In the genomic region with DNA sequence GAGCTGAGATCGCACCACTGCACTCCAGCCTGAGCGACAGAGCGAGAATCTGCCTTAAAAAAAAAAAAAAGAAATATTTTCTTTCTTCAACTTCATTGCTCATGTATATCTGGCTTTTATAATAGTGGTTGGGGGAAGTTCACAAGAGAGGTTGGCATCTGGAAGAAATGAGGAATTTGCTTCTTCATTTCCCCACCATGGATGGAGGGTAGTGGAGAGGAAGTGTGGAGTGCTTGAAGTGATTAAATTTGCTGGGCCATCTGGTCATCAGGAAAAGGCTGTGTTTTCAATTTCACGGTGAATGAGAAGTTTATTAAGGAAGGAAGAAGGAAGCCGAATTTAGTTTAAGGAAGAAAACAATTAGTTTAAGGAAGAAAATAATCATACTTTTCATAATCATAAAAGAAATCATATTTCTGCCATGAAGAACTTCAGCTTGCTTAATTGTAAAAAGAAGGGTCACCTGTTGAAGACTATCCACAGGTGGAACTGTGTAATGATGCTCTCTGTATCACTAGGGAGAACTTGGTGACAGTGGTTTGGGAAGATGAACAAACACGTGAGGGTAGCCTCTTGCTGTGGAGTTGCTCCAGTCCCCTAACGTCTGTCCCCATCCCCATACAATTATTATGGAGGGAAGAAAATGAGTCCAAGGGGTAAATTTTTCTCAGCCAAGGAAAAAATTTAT, we compare ENCODE assay signal across 21 cellular contexts.
"Had no signal": no experiment of that assay in that cellular context is flagged by ENCODE, and none has a peak within 500 bp of the region (broad histone marks: within the 10 kb centered on the region; RNA-seq: fewer than 3 reads in every experiment).

No MANE protein-coding gene starts in this region.

- DNase-seq: effector memory CD8-positive, alpha-beta T cell; esophagus squamous epithelium; foreskin fibroblast; glutamatergic neuron; islet precursor cell; left lung; mesendoderm; naive thymus-derived CD4-positive, alpha-beta T cell; nephron progenitor cell; small intestine; stimulated activated CD4-positive, alpha-beta T cell treated with anti-CD3 and anti-CD28 coated beads, Interleukin-4, amount 100 ng/mL, for 1 hour; stimulated activated CD8-positive, alpha-beta memory T cell treated with anti-CD3 and anti-CD28 coated beads, Interleukin-4, amount 100 ng/mL, for 48 hours; tibial artery; upper lobe of left lung; uterus had no signal

- H3K9me3 ChIP-seq: esophagus squamous epithelium, gastroesophageal sphincter, left lung, tibial artery, upper lobe of left lung, uterus had no signal

- H3K4me1 Mint-ChIP-seq: stimulated activated effector memory CD8-positive, alpha-beta T cell treated with anti-CD3 and anti-CD28 coated beads, Interleukin-12 subunit alpha, Interleukin-12 subunit beta, amount 100 ng/mL, for 72 hours had no signal

- H3K27me3 Mint-ChIP-seq: dendritic cell treated with granulocyte-macrophage colony-stimulating factor and Interleukin-4, amounts not matched to agents 40 ng/mL and 50 ng/mL, for 4 days had no signal

- H3K27me3 ChIP-seq: esophagus squamous epithelium, gastroesophageal sphincter, left lung, tibial artery, upper lobe of left lung, uterus had no signal

- H3K4me1 ChIP-seq: esophagus squamous epithelium, gastroesophageal sphincter, left lung, tibial artery, uterus had no signal

- H3K9me3 Mint-ChIP-seq: dendritic cell treated with granulocyte-macrophage colony-stimulating factor and Interleukin-4, amounts not matched to agents 40 ng/mL and 50 ng/mL, for 4 days; stimulated activated effector memory CD8-positive, alpha-beta T cell treated with anti-CD3 and anti-CD28 coated beads, Interleukin-12 subunit alpha, Interleukin-12 subunit beta, amount 100 ng/mL, for 72 hours; stimulated activated naive CD8-positive, alpha-beta T cell treated with anti-CD3 and anti-CD28 coated beads, Interleukin-15, Interleukin-2, amounts not matched to agents 100 ng/mL and 50 ng/mL, for 24 hours had no signal

- H3K4me3 Mint-ChIP-seq: dendritic cell treated with granulocyte-macrophage colony-stimulating factor and Interleukin-4, amounts not matched to agents 40 ng/mL and 50 ng/mL, for 4 days; effector memory CD8-positive, alpha-beta T cell; naive thymus-derived CD4-positive, alpha-beta T cell; nephron progenitor cell; stimulated activated effector memory CD8-positive, alpha-beta T cell treated with anti-CD3 and anti-CD28 coated beads, Interleukin-12 subunit alpha, Interleukin-12 subunit beta, amount 100 ng/mL, for 72 hours; stimulated activated naive CD8-positive, alpha-beta T cell treated with anti-CD3 and anti-CD28 coated beads, Interleukin-15, Interleukin-2, amounts not matched to agents 100 ng/mL and 50 ng/mL, for 24 hours had no signal

- H3K4me3 ChIP-seq: esophagus squamous epithelium, gastroesophageal sphincter, left lung, lung, tibial artery, upper lobe of left lung, uterus had no signal

- H3K36me3 Mint-ChIP-seq: naive thymus-derived CD4-positive, alpha-beta T cell; stimulated activated effector memory CD8-positive, alpha-beta T cell treated with anti-CD3 and anti-CD28 coated beads, Interleukin-12 subunit alpha, Interleukin-12 subunit beta, amount 100 ng/mL, for 72 hours had no signal

- FAIRE-seq: colon, small intestine had no signal

- H3K27ac ChIP-seq: esophagus squamous epithelium, gastroesophageal sphincter, left lung, tibial artery, upper lobe of left lung, uterus had no signal

- H3K36me3 ChIP-seq: esophagus squamous epithelium, gastroesophageal sphincter, left lung, tibial artery, upper lobe of left lung, uterus had no signal

- H3K27ac Mint-ChIP-seq: dendritic cell treated with granulocyte-macrophage colony-stimulating factor and Interleukin-4, amounts not matched to agents 40 ng/mL and 50 ng/mL, for 4 days; effector memory CD8-positive, alpha-beta T cell; naive thymus-derived CD4-positive, alpha-beta T cell; nephron progenitor cell; stimulated activated effector memory CD8-positive, alpha-beta T cell treated with anti-CD3 and anti-CD28 coated beads, Interleukin-12 subunit alpha, Interleukin-12 subunit beta, amount 100 ng/mL, for 72 hours; stimulated activated naive CD8-positive, alpha-beta T cell treated with anti-CD3 and anti-CD28 coated beads, Interleukin-15, Interleukin-2, amounts not matched to agents 100 ng/mL and 50 ng/mL, for 24 hours had no signal
